In the genomic region with DNA sequence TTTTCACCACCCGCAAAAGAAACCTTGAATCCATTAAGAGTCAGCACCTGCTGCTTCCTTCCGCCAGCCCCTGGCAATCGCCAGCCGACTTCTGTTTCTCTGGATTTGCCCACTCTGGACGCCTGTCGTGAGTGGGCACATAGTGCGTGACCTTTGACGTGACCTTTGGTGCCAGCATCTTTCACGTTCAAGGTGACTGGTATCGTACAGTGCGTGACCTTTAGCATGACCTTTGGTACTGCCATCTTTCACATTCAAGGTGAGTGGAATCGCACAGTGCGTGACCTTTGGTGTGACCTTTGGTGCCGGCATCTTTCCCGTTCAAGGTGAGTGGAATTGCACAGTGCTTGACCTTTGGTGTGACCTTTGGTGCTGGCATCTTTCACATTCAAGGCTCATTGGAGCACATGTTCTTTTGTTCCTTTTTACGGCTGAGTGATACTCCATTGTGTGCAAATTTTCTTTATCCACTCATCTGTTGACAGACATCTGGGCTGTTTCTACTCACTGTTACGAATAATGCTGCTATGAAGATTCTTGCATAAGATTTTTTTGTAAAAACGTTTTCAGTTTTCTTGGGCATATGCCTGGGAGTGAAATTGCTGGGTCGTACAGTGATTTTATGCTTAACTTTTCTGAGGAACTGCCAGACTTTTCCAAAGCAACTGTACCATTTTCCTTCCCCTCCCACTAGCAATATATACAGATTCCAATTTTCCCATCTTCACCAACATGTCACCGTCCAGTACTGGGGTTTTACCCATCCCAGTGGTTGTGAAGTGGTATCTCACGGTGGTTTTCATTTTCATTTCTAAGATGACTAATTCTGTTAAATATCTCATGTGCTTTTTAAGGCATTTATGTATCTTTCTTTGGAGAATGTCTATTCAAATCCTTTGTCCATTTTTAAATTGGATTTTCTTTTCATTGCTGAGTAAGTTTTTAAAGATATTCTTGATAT, we compare ENCODE assay signal across 15 cellular contexts.
DNase-seq lines count a peak whose midpoint lies in the region; ATAC-seq and TF ChIP-seq lines count a peak whose summit lies in the region.
"Had no signal": no experiment of that assay in that cellular context is flagged by ENCODE, and none has a peak within 500 bp of the region (broad histone marks: within the 10 kb centered on the region; RNA-seq: fewer than 3 reads in every experiment).

No MANE protein-coding gene starts in this region.

- H3K9me3 Mint-ChIP-seq in stimulated activated memory B cell treated with anti-CD40 and anti-IgM and Interleukin-4, amounts not matched to agents 10 μg/mL and 1 μg/mL and 100 μg/mL, for 72 hours = no peaks in the 10 kb centered on the region

- in situ Hi-C loops in gastrocnemius medialis (cut with MboI; ENCODE audit: low sequenced_read_pairs in 4 of 4) = no loop called here

- no peaks in the 10 kb centered on the region for H3K36me3 Mint-ChIP-seq in stimulated activated memory B cell treated with anti-CD40 and anti-IgM and Interleukin-4, amounts not matched to agents 10 μg/mL and 1 μg/mL and 100 μg/mL, for 72 hours
- H3K36me3 Mint-ChIP-seq: CD14-positive monocyte had no signal

- H3K27ac ChIP-seq in VCaP (peak overlapping the region; percentile 100), liver (ENCODE audit: low read depth in 1 of 2, low read length in 2 of 2) (no peak overlapping the region), gastrocnemius medialis (no peak overlapping the region)
- H3K27ac ChIP-seq: KMS-11 had no signal

- H3K27me3 ChIP-seq in liver (ENCODE audit: control insufficient read depth in 4 of 4, insufficient read depth in 4 of 4, low read length in 3 of 4) (no peaks in the 10 kb centered on the region), gastrocnemius medialis (no peaks in the 10 kb centered on the region)

- TF ChIP-seq RAD21 in liver (IDR thresholded peaks at IDR 0.05) = no peak

- WGBS in liver = 93% methylated on average over 21 of the region's 21 CpGs

- no peak for TF ChIP-seq POLR2A in gastrocnemius medialis (IDR thresholded peaks at IDR 0.05)

- no peak overlapping the region for H3K4me3 Mint-ChIP-seq in stimulated activated memory B cell treated with anti-CD40 and anti-IgM and Interleukin-4, amounts not matched to agents 10 μg/mL and 1 μg/mL and 100 μg/mL, for 72 hours
- H3K4me3 Mint-ChIP-seq: CD14-positive monocyte had no signal

- H3K9me3 ChIP-seq in liver (ENCODE audit: control insufficient read depth in 4 of 4, low read length in 3 of 4) (no peaks in the 10 kb centered on the region), gastrocnemius medialis (no peaks in the 10 kb centered on the region)

- H3K27ac Mint-ChIP-seq in stimulated activated memory B cell treated with anti-CD40 and anti-IgM and Interleukin-4, amounts not matched to agents 10 μg/mL and 1 μg/mL and 100 μg/mL, for 72 hours = no peak overlapping the region
- H3K27ac Mint-ChIP-seq: CD14-positive monocyte had no signal

- peaks cover 62% of the 10 kb centered on the region for H3K27me3 Mint-ChIP-seq in stimulated activated memory B cell treated with anti-CD40 and anti-IgM and Interleukin-4, amounts not matched to agents 10 μg/mL and 1 μg/mL and 100 μg/mL, for 72 hours

- ATAC-seq in Right ventricle myocardium superior (ENCODE audit: poor library complexity) (no peak), gastrocnemius medialis (no peak)
- ATAC-seq in stimulated activated memory B cell treated with anti-CD40 and anti-IgM and Interleukin-4, amounts not matched to agents 10 μg/mL and 1 μg/mL and 100 μg/mL, for 72 hours = peak; percentile 16
- no peak for ATAC-seq in activated CD4-positive, CD25-positive, alpha-beta regulatory T cell treated with anti-CD3 and anti-CD28 coated beads, Interleukin-2, amount 50 U/mL, for 24 hours

- no peak overlapping the region for H3K4me3 ChIP-seq in liver (ENCODE audit: low read depth in 1 of 3, low read length in 3 of 3)
- no peak overlapping the region for H3K4me3 ChIP-seq in gastrocnemius medialis

- TF ChIP-seq CTCF in VCaP (conservative IDR thresholded peaks at IDR 0.05) = no peak
- no peak for TF ChIP-seq CTCF in liver (IDR thresholded peaks at IDR 0.05; ENCODE audit: low read depth, low read length, missing input control)
- no peak for TF ChIP-seq CTCF in gastrocnemius medialis (IDR thresholded peaks at IDR 0.05 in 4 of 5, conservative IDR thresholded peaks at IDR 0.05 in 1 of 5)

- H3K4me1 Mint-ChIP-seq in stimulated activated memory B cell treated with anti-CD40 and anti-IgM and Interleukin-4, amounts not matched to agents 10 μg/mL and 1 μg/mL and 100 μg/mL, for 72 hours = peaks cover 17% of the 10 kb centered on the region
- H3K4me1 Mint-ChIP-seq: CD14-positive monocyte had no signal

- H3K9ac ChIP-seq in liver (ENCODE audit: low read depth in 1 of 2, low read length in 2 of 2) = no peak overlapping the region
- H3K9ac ChIP-seq: KMS-11 had no signal

- H3K36me3 ChIP-seq in liver (ENCODE audit: control insufficient read depth in 4 of 4, insufficient read depth in 3 of 4, low read depth in 1 of 4, low read length in 3 of 4) = no peaks in the 10 kb centered on the region
- H3K36me3 ChIP-seq in gastrocnemius medialis = no peaks in the 10 kb centered on the region

- H3K4me1 ChIP-seq in liver (ENCODE audit: control insufficient read depth in 4 of 4, insufficient read depth in 4 of 4, low read length in 3 of 4) = peaks cover 0 to 2% (median 0%) of the 10 kb centered on the region in 4 donors
- H3K4me1 ChIP-seq in gastrocnemius medialis = no peaks in the 10 kb centered on the region

- DNase-seq in cardiac septum (ENCODE audit: low spot score) (peak; percentile 56), Right ventricle myocardium superior (no peak), midbrain (lab: John Stamatoyannopoulos, UW) (no peak), gastrocnemius medialis (no peak)
- DNase-seq: GF-D8, NCI-H1048, NCI-H1436 treated with DMSO at 0.1 percent for 48 hours, NCI-H2029 treated with DMSO at 0.1 percent for 48 hours, NCI-H748 treated with DMSO at 0.1 percent for 48 hours had no signal

- intact Hi-C loops in cardiac septum (cut with DNase I) = no loop called here
- intact Hi-C loops in Right ventricle myocardium superior (cut with DNase I) = no loop called here
- intact Hi-C loops in gastrocnemius medialis (cut with DNase I; ENCODE audit: low total_unique reads) = no loop called here

TF ChIP-seq in liver, 16 proteins besides CTCF, POLR2A, EP300 and RAD21:
- no peak for TF ChIP-seq TAF1 (conservative IDR thresholded peaks at IDR 0.05)
- TF ChIP-seq SP1 (IDR thresholded peaks at IDR 0.05) = no peak
- peak; percentile 59 for TF ChIP-seq NR2F2 (IDR thresholded peaks at IDR 0.05)
- no peak for TF ChIP-seq GABPA (IDR thresholded peaks at IDR 0.05 in 1 of 2, conservative IDR thresholded peaks at IDR 0.05 in 1 of 2)
